Comparison of ENCODE assay signal across 35 cellular contexts in genomic region chr6:113976806-113977205, GRCh38.
"Had no signal": no experiment of that assay in that cellular context is flagged by ENCODE, and none has a peak within 500 bp of the region (broad histone marks: within the 10 kb centered on the region; RNA-seq: fewer than 3 reads in every experiment).

No MANE protein-coding gene starts in this region.

- H3K36me3 Mint-ChIP-seq: activated CD4-positive, alpha-beta memory T cell treated with anti-CD3 and anti-CD28 coated beads for 36 hours; activated CD8-positive, alpha-beta memory T cell treated with anti-CD3 and anti-CD28 coated beads, Interleukin-2, amount 10 ng/mL, durations not matched to agents 7 days and 5 days; activated naive CD4-positive, alpha-beta T cell treated with anti-CD3 and anti-CD28 coated beads, Interleukin-2, amount 50 U/mL, for 24 hours; activated naive CD8-positive, alpha-beta T cell treated with anti-CD3 and anti-CD28 coated beads for 36 hours; brain had no signal

- H3K4me1 ChIP-seq: breast epithelium, colonic mucosa had no signal

- H3K4me3 Mint-ChIP-seq: activated CD4-positive, alpha-beta memory T cell treated with anti-CD3 and anti-CD28 coated beads for 36 hours; activated CD4-positive, alpha-beta T cell treated with anti-CD3 and anti-CD28 coated beads for 36 hours; activated CD4-positive, alpha-beta T cell treated with anti-CD3 and anti-CD28 coated beads, Interleukin-2, amount 10 ng/mL, durations not matched to agents 24 days and 14 days; activated CD8-positive, alpha-beta memory T cell treated with anti-CD3 and anti-CD28 coated beads, Interleukin-2, amount 10 ng/mL, durations not matched to agents 7 days and 5 days; activated CD8-positive, alpha-beta T cell treated with anti-CD3 and anti-CD28 coated beads, Interleukin-2, amount 10 ng/mL, durations not matched to agents 7 days and 5 days; activated naive CD4-positive, alpha-beta T cell treated with anti-CD3 and anti-CD28 coated beads for 36 hours; activated naive CD4-positive, alpha-beta T cell treated with anti-CD3 and anti-CD28 coated beads, Interleukin-2, amount 50 U/mL, for 24 hours; activated naive CD8-positive, alpha-beta T cell treated with anti-CD3 and anti-CD28 coated beads for 36 hours; activated naive CD8-positive, alpha-beta T cell treated with anti-CD3 and anti-CD28 coated beads, Interleukin-2, amount 50 U/mL, for 24 hours; activated T-helper 1 cell treated with anti-CD3 and anti-CD28 coated beads, Interleukin-12 subunit alpha, Interleukin-12 subunit beta, Interleukin-2, Interleukin-4 antibody, amounts not matched to agents 30 ng/mL and 10 ng/mL and 1 ng/mL, durations not matched to agents 14 hours and 24 hours and 36 hours; brain had no signal

- DNase-seq: activated CD4-positive, alpha-beta memory T cell treated with anti-CD3 and anti-CD28 coated beads for 36 hours; activated CD4-positive, alpha-beta T cell treated with anti-CD3 and anti-CD28 coated beads for 36 hours; activated CD4-positive, alpha-beta T cell treated with anti-CD3 and anti-CD28 coated beads, Interleukin-2, amount 10 ng/mL, durations not matched to agents 24 days and 14 days; activated CD4-positive, CD25-positive, alpha-beta regulatory T cell; activated CD4-positive, CD25-positive, alpha-beta regulatory T cell treated with anti-CD3 and anti-CD28 coated beads, Interleukin-2, amount 50 U/mL, for 72 hours; activated CD8-positive, alpha-beta memory T cell treated with anti-CD3 and anti-CD28 coated beads, Interleukin-2, amount 10 ng/mL, durations not matched to agents 7 days and 5 days; activated CD8-positive, alpha-beta memory T cell treated with anti-CD3 and anti-CD28 coated beads, Interleukin-2, amount 50 U/mL, for 4 hours; activated CD8-positive, alpha-beta T cell treated with anti-CD3 and anti-CD28 coated beads, Interleukin-2, amount 10 ng/mL, durations not matched to agents 7 days and 5 days; activated effector memory CD4-positive, alpha-beta T cell treated with anti-CD3 and anti-CD28 coated beads, Interleukin-2, amount 50 U/mL, for 16 hours; activated naive CD4-positive, alpha-beta T cell treated with anti-CD3 and anti-CD28 coated beads for 36 hours; activated naive CD8-positive, alpha-beta T cell treated with anti-CD3 and anti-CD28 coated beads for 36 hours; activated naive CD8-positive, alpha-beta T cell treated with anti-CD3 and anti-CD28 coated beads, Interleukin-2, amount 50 U/mL, for 24 hours; activated T-cell treated with anti-CD3 and anti-CD28 coated beads, Interleukin-2, amount 50 U/mL, for 1 hour; activated T-cell treated with anti-CD3 and anti-CD28 coated beads, Interleukin-2, amount 50 U/mL, for 48 hours; adrenal gland; amygdala; aorta; central memory CD4-positive, alpha-beta T cell; cerebellar nuclear complex; colonic mucosa; effector CD8-positive, alpha-beta T cell; esophagus squamous epithelium; foreskin melanocyte; head of caudate nucleus; T-helper 2 cell had no signal

- H3K9me3 Mint-ChIP-seq: activated CD4-positive, alpha-beta memory T cell treated with anti-CD3 and anti-CD28 coated beads for 36 hours; activated CD4-positive, alpha-beta T cell treated with anti-CD3 and anti-CD28 coated beads, Interleukin-2, amount 10 ng/mL, durations not matched to agents 24 days and 14 days; activated naive CD4-positive, alpha-beta T cell treated with anti-CD3 and anti-CD28 coated beads for 36 hours; activated naive CD4-positive, alpha-beta T cell treated with anti-CD3 and anti-CD28 coated beads, Interleukin-2, amount 50 U/mL, for 24 hours; activated naive CD8-positive, alpha-beta T cell treated with anti-CD3 and anti-CD28 coated beads for 36 hours; activated naive CD8-positive, alpha-beta T cell treated with anti-CD3 and anti-CD28 coated beads, Interleukin-2, amount 50 U/mL, for 24 hours; activated T-helper 1 cell treated with anti-CD3 and anti-CD28 coated beads, Interleukin-12 subunit alpha, Interleukin-12 subunit beta, Interleukin-2, Interleukin-4 antibody, amounts not matched to agents 30 ng/mL and 10 ng/mL and 1 ng/mL, durations not matched to agents 14 hours and 24 hours and 36 hours; activated T-helper 2 cell treated with anti-CD3 and anti-CD28 coated beads, Interferon-gamma antibody, Interleukin-2, Interleukin-4, amounts not matched to agents 10 μg/mL and 5 μg/mL and 100 μg/mL, durations not matched to agents 14 hours and 24 hours and 36 hours; brain had no signal

- FAIRE-seq: endometrium, endothelial cell of umbilical vein had no signal

- H3K27me3 ChIP-seq: adrenal gland, breast epithelium, cardiac muscle cell, colonic mucosa, esophagus squamous epithelium, gastroesophageal sphincter had no signal

- H3K4me3 ChIP-seq: adrenal gland, breast epithelium, cardiac muscle cell, colonic mucosa, esophagus squamous epithelium, gastroesophageal sphincter had no signal

- H3K36me3 ChIP-seq: adrenal gland, breast epithelium, cardiac muscle cell, colonic mucosa, esophagus squamous epithelium, gastroesophageal sphincter had no signal

- H3K27me3 Mint-ChIP-seq: activated CD4-positive, alpha-beta memory T cell treated with anti-CD3 and anti-CD28 coated beads for 36 hours; activated CD4-positive, alpha-beta T cell treated with anti-CD3 and anti-CD28 coated beads for 36 hours; activated CD8-positive, alpha-beta memory T cell treated with anti-CD3 and anti-CD28 coated beads, Interleukin-2, amount 10 ng/mL, durations not matched to agents 7 days and 5 days; activated naive CD4-positive, alpha-beta T cell treated with anti-CD3 and anti-CD28 coated beads, Interleukin-2, amount 50 U/mL, for 24 hours had no signal

- H3K27ac ChIP-seq: adrenal gland, breast epithelium, cardiac muscle cell, colonic mucosa, epithelial cell of prostate, esophagus squamous epithelium, gastroesophageal sphincter had no signal

- H3K9me3 ChIP-seq: adrenal gland, breast epithelium, colonic mucosa, esophagus squamous epithelium, gastroesophageal sphincter had no signal

- H3K27ac Mint-ChIP-seq: activated CD4-positive, alpha-beta memory T cell treated with anti-CD3 and anti-CD28 coated beads for 36 hours; activated CD4-positive, alpha-beta T cell treated with anti-CD3 and anti-CD28 coated beads for 36 hours; activated CD4-positive, alpha-beta T cell treated with anti-CD3 and anti-CD28 coated beads, Interleukin-2, amount 10 ng/mL, durations not matched to agents 24 days and 14 days; activated CD8-positive, alpha-beta memory T cell treated with anti-CD3 and anti-CD28 coated beads, Interleukin-2, amount 10 ng/mL, durations not matched to agents 7 days and 5 days; activated CD8-positive, alpha-beta T cell treated with anti-CD3 and anti-CD28 coated beads, Interleukin-2, amount 10 ng/mL, durations not matched to agents 7 days and 5 days; activated naive CD4-positive, alpha-beta T cell treated with anti-CD3 and anti-CD28 coated beads for 36 hours; activated naive CD4-positive, alpha-beta T cell treated with anti-CD3 and anti-CD28 coated beads, Interleukin-2, amount 50 U/mL, for 24 hours; activated naive CD8-positive, alpha-beta T cell treated with anti-CD3 and anti-CD28 coated beads for 36 hours; activated naive CD8-positive, alpha-beta T cell treated with anti-CD3 and anti-CD28 coated beads, Interleukin-2, amount 50 U/mL, for 24 hours; activated T-helper 1 cell treated with anti-CD3 and anti-CD28 coated beads, Interleukin-12 subunit alpha, Interleukin-12 subunit beta, Interleukin-2, Interleukin-4 antibody, amounts not matched to agents 30 ng/mL and 10 ng/mL and 1 ng/mL, durations not matched to agents 14 hours and 24 hours and 36 hours; activated T-helper 2 cell treated with anti-CD3 and anti-CD28 coated beads, Interferon-gamma antibody, Interleukin-2, Interleukin-4, amounts not matched to agents 10 μg/mL and 5 μg/mL and 100 μg/mL, durations not matched to agents 14 hours and 24 hours and 36 hours; brain had no signal

- ATAC-seq: activated CD4-positive, alpha-beta T cell treated with anti-CD3 and anti-CD28 coated beads for 36 hours; activated CD8-positive, alpha-beta memory T cell treated with anti-CD3 and anti-CD28 coated beads, Interleukin-2, amount 10 ng/mL, durations not matched to agents 7 days and 5 days; activated CD8-positive, alpha-beta T cell treated with anti-CD3 and anti-CD28 coated beads, Interleukin-2, amount 10 ng/mL, durations not matched to agents 7 days and 5 days; activated naive CD8-positive, alpha-beta T cell treated with anti-CD3 and anti-CD28 coated beads, Interleukin-2, amount 50 U/mL, for 24 hours; gastroesophageal sphincter had no signal
